In the genomic region with DNA sequence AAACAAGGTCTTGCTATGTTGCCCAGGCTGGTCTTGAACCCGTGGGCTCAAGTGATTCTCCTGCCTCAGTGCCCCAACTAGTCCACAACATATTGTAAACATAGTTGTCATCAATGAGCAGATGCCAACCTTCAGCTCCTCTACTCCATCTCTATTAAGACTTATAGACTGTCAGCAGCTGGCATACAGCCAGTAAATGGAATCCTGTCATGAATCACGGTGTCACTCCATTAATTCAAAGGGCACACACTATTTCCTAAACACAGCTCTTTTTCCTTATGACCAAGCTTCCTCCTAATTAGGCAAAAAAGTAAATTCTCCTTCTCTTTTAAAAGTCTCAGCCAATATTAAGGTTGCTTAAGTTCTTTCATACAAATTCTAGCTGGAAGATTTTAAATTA, we compare ENCODE assay signal across 21 cellular contexts.
A peak's percentile ranks its signal among the peaks of the same experiment; 100 is the strongest.
DNase-seq lines count a peak whose midpoint lies in the region; ATAC-seq, FAIRE-seq and TF ChIP-seq lines count a peak whose summit lies in the region.
"Had no signal": no experiment of that assay in that cellular context is flagged by ENCODE, and none has a peak within 500 bp of the region (broad histone marks: within the 10 kb centered on the region; RNA-seq: fewer than 3 reads in every experiment).

No MANE protein-coding gene starts in this region.

- intact Hi-C loops in CD14-positive monocyte (cut with micrococcal nuclease): no loop called here

- H3K4me1 Mint-ChIP-seq in CD14-positive monocyte: no peaks in the 10 kb centered on the region

- no peak overlapping the region for H3K9ac ChIP-seq in keratinocyte (ENCODE audit: control insufficient read depth, extremely low read depth, insufficient read depth, low read length)

- TF ChIP-seq CTCF in keratinocyte (optimal IDR thresholded peaks at IDR 0.05 in 1 of 3, IDR thresholded peaks at IDR 0.05 in 1 of 3, conservative IDR thresholded peaks at IDR 0.05 in 1 of 3; ENCODE audit: extremely low read depth in 1 of 3, insufficient read depth in 2 of 3, low read length in 3 of 3): no peak
- no peak for TF ChIP-seq CTCF in CD14-positive monocyte (IDR thresholded peaks at IDR 0.05)

- H3K27ac ChIP-seq in keratinocyte (ENCODE audit: control insufficient read depth, insufficient read depth, low read length): no peak overlapping the region
- H3K27ac ChIP-seq: 22Rv1, brain microvascular endothelial cell, neutrophil, sigmoid colon, WERI-Rb-1 had no signal

- no peak overlapping the region for H3K4me2 ChIP-seq in keratinocyte (ENCODE audit: control insufficient read depth, extremely low read depth, insufficient read depth, low read depth, low read length)

- no peaks in the 10 kb centered on the region for H3K36me3 ChIP-seq in keratinocyte (ENCODE audit: control insufficient read depth in 2 of 2, extremely low read depth in 1 of 2, insufficient read depth in 2 of 2, low read length in 2 of 2)
- H3K36me3 ChIP-seq: brain microvascular endothelial cell, neutrophil, sigmoid colon, WERI-Rb-1 had no signal

- no peak overlapping the region for H2AFZ ChIP-seq in keratinocyte (ENCODE audit: control insufficient read depth, low read length)

- H3K9me3 Mint-ChIP-seq in CD14-positive monocyte: no peaks in the 10 kb centered on the region
- H3K9me3 Mint-ChIP-seq: activated naive CD4-positive, alpha-beta T cell treated with anti-CD3 and anti-CD28 coated beads, Interleukin-2, amount 10 ng/mL, durations not matched to agents 7 days and 5 days; CD4-positive, CD25-positive, alpha-beta regulatory T cell; immature natural killer cell had no signal

- H3K36me3 Mint-ChIP-seq in CD14-positive monocyte: peaks cover 21 to 24% of the 10 kb centered on the region in 2 donors

- peak overlapping the region in 1 of 7 donors; percentile 35 for H3K27ac Mint-ChIP-seq in CD14-positive monocyte
- H3K27ac Mint-ChIP-seq: activated naive CD4-positive, alpha-beta T cell treated with anti-CD3 and anti-CD28 coated beads, Interleukin-2, amount 10 ng/mL, durations not matched to agents 7 days and 5 days; CD4-positive, CD25-positive, alpha-beta regulatory T cell; immature natural killer cell had no signal

- dilution Hi-C loops in keratinocyte (cut with MboI; ENCODE audit: extremely low pct_ligation_motif_present, low sequenced_read_pairs): no loop called here

- peaks cover 0 to 2% (median 0%) of the 10 kb centered on the region in 3 donors for H3K27me3 Mint-ChIP-seq in CD14-positive monocyte (ENCODE audit: low read depth in 3 of 3)
- H3K27me3 Mint-ChIP-seq: activated naive CD4-positive, alpha-beta T cell treated with anti-CD3 and anti-CD28 coated beads, Interleukin-2, amount 10 ng/mL, durations not matched to agents 7 days and 5 days; CD4-positive, CD25-positive, alpha-beta regulatory T cell had no signal

- DNase-seq in DMS 273 (lab: John Stamatoyannopoulos, UW; ENCODE audit: unreplicated experiment): peak; percentile 62
- DNase-seq in DMS 273 treated with DMSO at 0.1 percent for 48 hours (lab: John Stamatoyannopoulos, UW): no peak
- peak; percentile 78 for DNase-seq in HT-29 (ENCODE audit: low spot score)
- peak; percentile 47 for DNase-seq in RKO (ENCODE audit: low spot score)
- no peak for DNase-seq in keratinocyte (ENCODE audit: low read depth, low spot score)
- no peak for DNase-seq in NK-92 (lab: John Stamatoyannopoulos, UW; ENCODE audit: unreplicated experiment)
- DNase-seq in CD14-positive monocyte (ENCODE audit: low spot score): no peak
- DNase-seq: activated naive CD4-positive, alpha-beta T cell treated with anti-CD3 and anti-CD28 coated beads, Interleukin-2, amount 10 ng/mL, durations not matched to agents 7 days and 5 days; brain microvascular endothelial cell; CD4-positive, CD25-positive, alpha-beta regulatory T cell; immature natural killer cell; midbrain; NCI-H1436 treated with DMSO at 0.1 percent for 48 hours; sigmoid colon; stimulated activated CD4-positive, alpha-beta T cell treated with anti-CD3 and anti-CD28 coated beads, Interleukin-4, amount 100 ng/mL, for 24 hours; SW 1271; trophoblast cell; WERI-Rb-1 had no signal

- H3K4me1 ChIP-seq in keratinocyte (ENCODE audit: control insufficient read depth, extremely low read depth, insufficient read depth, low read length): peaks cover 27% of the 10 kb centered on the region

- H3K4me3 ChIP-seq in keratinocyte (ENCODE audit: control insufficient read depth in 2 of 3, extremely low read depth in 1 of 3, insufficient read depth in 2 of 3, low read depth in 1 of 3, low read length in 3 of 3): no peak overlapping the region
- H3K4me3 ChIP-seq: sigmoid colon had no signal

- H3K79me2 ChIP-seq in keratinocyte (ENCODE audit: control insufficient read depth, insufficient read depth, low read length): no peaks in the 10 kb centered on the region

- H3K9me1 ChIP-seq in keratinocyte (ENCODE audit: control insufficient read depth, extremely low read depth, insufficient read depth, low read length): no peaks in the 10 kb centered on the region

- H3K4me3 Mint-ChIP-seq in CD14-positive monocyte: no peak overlapping the region
- H3K4me3 Mint-ChIP-seq: activated naive CD4-positive, alpha-beta T cell treated with anti-CD3 and anti-CD28 coated beads, Interleukin-2, amount 10 ng/mL, durations not matched to agents 7 days and 5 days; CD4-positive, CD25-positive, alpha-beta regulatory T cell; immature natural killer cell had no signal

- ATAC-seq in HG03571 (IDR thresholded peaks at IDR 0.05; ENCODE audit: unreplicated experiment): no peak

- no peaks in the 10 kb centered on the region for H3K27me3 ChIP-seq in keratinocyte (ENCODE audit: control insufficient read depth, extremely low read depth, insufficient read depth, low read length)
- H3K27me3 ChIP-seq: brain microvascular endothelial cell, neutrophil, sigmoid colon had no signal

- H4K20me1 ChIP-seq in keratinocyte (ENCODE audit: control insufficient read depth, extremely low read depth, insufficient read depth, low read length): no peaks in the 10 kb centered on the region

- FAIRE-seq in keratinocyte (lab: Jason Lieb, UNC): peak; percentile 34

- no peaks in the 10 kb centered on the region for H3K9me3 ChIP-seq in keratinocyte (ENCODE audit: control insufficient read depth, low read depth, low read length)
- H3K9me3 ChIP-seq: neutrophil, sigmoid colon had no signal

Comparison
In these comparisons a context has a peak if more than half of its experiments do, and no peak if none do; other contexts are left out.
1. DNase-seq: peak in DMS 273 (single experiment), HT-29 (single experiment) and RKO (single experiment); none in DMS 273 treated with DMSO at 0.1 percent for 48 hours (single experiment), keratinocyte (single experiment), NK-92 (single experiment) and CD14-positive monocyte (single experiment).